ENCODE assay signal across 7 cellular contexts in genomic region chr6:82430611-82431010, GRCh38.
"Had no signal": no experiment of that assay in that cellular context is flagged by ENCODE, and none has a peak within 500 bp of the region (broad histone marks: within the 10 kb centered on the region; RNA-seq: fewer than 3 reads in every experiment).

No MANE protein-coding gene starts in this region.

- FAIRE-seq: HepG2, HTR-8/SVneo had no signal

- DNase-seq: IMR-90, KBM-7, KG1 had no signal

- H3K27ac ChIP-seq: HL-60, KMS-11 had no signal

- H3K4me2 ChIP-seq: KMS-11 had no signal

- H3K9ac ChIP-seq: KMS-11 had no signal

- ATAC-seq: HepG2 had no signal
